ENCODE assay signal across 27 cellular contexts in genomic region chr2:110877031-110877827, GRCh38.
DNase-seq lines count a peak whose midpoint lies in the region; ATAC-seq and TF ChIP-seq lines count a peak whose summit lies in the region.
"Had no signal": no experiment of that assay in that cellular context is flagged by ENCODE, and none has a peak within 500 bp of the region (broad histone marks: within the 10 kb centered on the region; RNA-seq: fewer than 3 reads in every experiment).

No MANE protein-coding gene starts in this region.

- no peak overlapping the region for H3K4me3 ChIP-seq in heart right ventricle
- H3K4me3 ChIP-seq in thymus (ENCODE audit: low read length): peak overlapping the region; percentile 30
- H3K4me3 ChIP-seq: sigmoid colon, SJCRH30, tibial artery had no signal

- TF ChIP-seq CTCF in heart right ventricle (IDR thresholded peaks at IDR 0.05): no peak

- H3K36me3 ChIP-seq in heart right ventricle (no peaks in the 10 kb centered on the region), thymus (ENCODE audit: control insufficient read depth, insufficient read depth) (no peaks in the 10 kb centered on the region)
- H3K36me3 ChIP-seq: sigmoid colon, SJCRH30, tibial artery had no signal

- peak overlapping the region; percentile 23 for H3K4me3 Mint-ChIP-seq in dendritic cell treated with granulocyte-macrophage colony-stimulating factor and Interleukin-4, amounts not matched to agents 40 ng/mL and 50 ng/mL, for 4 days
- H3K4me3 Mint-ChIP-seq: central memory CD8-positive, alpha-beta T cell had no signal

- peaks cover 0 to 6% (median 0%) of the 10 kb centered on the region in 9 donors for H3K4me1 ChIP-seq in heart right ventricle
- peaks cover 28% of the 10 kb centered on the region for H3K4me1 ChIP-seq in thymus (ENCODE audit: control insufficient read depth, insufficient read depth, low read length)
- H3K4me1 ChIP-seq: sigmoid colon, SJCRH30, tibial artery had no signal

- H3K9me3 Mint-ChIP-seq in dendritic cell treated with granulocyte-macrophage colony-stimulating factor and Interleukin-4, amounts not matched to agents 40 ng/mL and 50 ng/mL, for 4 days: peaks cover 9% of the 10 kb centered on the region

- intact Hi-C loops in cardiac septum (cut with DNase I) (no loop called here), heart right ventricle (cut with DNase I) (no loop called here)
- intact Hi-C loops in dendritic cell treated with granulocyte-macrophage colony-stimulating factor and Interleukin-4, amounts not matched to agents 40 ng/mL and 50 ng/mL, for 4 days (cut with micrococcal nuclease): no loop called here

- H3K27ac ChIP-seq in heart right ventricle (no peak overlapping the region), thymus (ENCODE audit: low read depth) (no peak overlapping the region)
- H3K27ac ChIP-seq: C4-2B, sigmoid colon, SJCRH30, tibial artery had no signal

- no peak for ATAC-seq in heart right ventricle
- no peak for ATAC-seq in GM18873 (IDR thresholded peaks at IDR 0.05; ENCODE audit: low FRiP score, unreplicated experiment)

- no peaks in the 10 kb centered on the region for H3K36me3 Mint-ChIP-seq in dendritic cell treated with granulocyte-macrophage colony-stimulating factor and Interleukin-4, amounts not matched to agents 40 ng/mL and 50 ng/mL, for 4 days (ENCODE audit: low read depth)

- H3K4me1 Mint-ChIP-seq in dendritic cell treated with granulocyte-macrophage colony-stimulating factor and Interleukin-4, amounts not matched to agents 40 ng/mL and 50 ng/mL, for 4 days (ENCODE audit: low read depth): peaks cover 37% of the 10 kb centered on the region
- H3K4me1 Mint-ChIP-seq: central memory CD8-positive, alpha-beta T cell had no signal

- H3K27me3 ChIP-seq in heart right ventricle (peaks cover 0 to 13% (median 0%) of the 10 kb centered on the region in 7 donors), thymus (ENCODE audit: control insufficient read depth, insufficient read depth) (no peaks in the 10 kb centered on the region)
- H3K27me3 ChIP-seq: sigmoid colon, tibial artery had no signal

- DNase-seq in cardiac septum (ENCODE audit: low spot score) (peak; percentile 62), heart right ventricle (no peak), GDM1 (lab: John Stamatoyannopoulos, UW) (peak; percentile 2), glomerular visceral epithelial cell (ENCODE audit: extremely low spot score) (no peak)
- DNase-seq: activated CD4-positive, CD25-positive, alpha-beta regulatory T cell treated with anti-CD3 and anti-CD28 coated beads, Interleukin-2, amount 50 U/mL, for 72 hours; activated effector memory CD4-positive, alpha-beta T cell treated with Interleukin-2 at 50 U/mL for 16 hours; activated T-cell treated with anti-CD3 and anti-CD28 coated beads, Interleukin-2, amount 50 U/mL, for 1 hour; Calu3; DMS79; foreskin fibroblast; GOT3; NCI-H1092 treated with DMSO at 0.1 percent for 48 hours; NCI-H187; NCI-H510A; nucleus accumbens; RPMI8226; sigmoid colon; SJCRH30; stimulated activated CD4-positive, alpha-beta T cell treated with anti-CD3 and anti-CD28 coated beads, Interleukin-12 subunit alpha, Interleukin-12 subunit beta, amount 100 ng/mL, for 4 hours; stimulated activated CD4-positive, alpha-beta T cell treated with anti-CD3 and anti-CD28 coated beads, Interleukin-2, amount 100 ng/mL, for 48 hours; tibial artery had no signal

- peaks cover 0 to 10% (median 0%) of the 10 kb centered on the region in 11 donors for H3K9me3 ChIP-seq in heart right ventricle
- H3K9me3 ChIP-seq in thymus (ENCODE audit: control insufficient read depth): no peaks in the 10 kb centered on the region
- H3K9me3 ChIP-seq: sigmoid colon, SJCRH30, tibial artery had no signal

- H3K27me3 Mint-ChIP-seq in dendritic cell treated with granulocyte-macrophage colony-stimulating factor and Interleukin-4, amounts not matched to agents 40 ng/mL and 50 ng/mL, for 4 days: peaks cover 14% of the 10 kb centered on the region
- H3K27me3 Mint-ChIP-seq: progenitor cell of endocrine pancreas had no signal

- no peak overlapping the region for H3K27ac Mint-ChIP-seq in dendritic cell treated with granulocyte-macrophage colony-stimulating factor and Interleukin-4, amounts not matched to agents 40 ng/mL and 50 ng/mL, for 4 days
- H3K27ac Mint-ChIP-seq: progenitor cell of endocrine pancreas had no signal

- WGBS in heart right ventricle, 2 donors: 45 to 59% methylated on average over 18 of the region's 18 CpGs
- 23% methylated on average over 18 of the region's 18 CpGs for WGBS in thymus

Comparison
In these comparisons a context has a peak if more than half of its experiments do, and no peak if none do; other contexts are left out.
1. DNase-seq: peak in cardiac septum (single experiment) and GDM1 (single experiment); none in heart right ventricle (0 of 2) and glomerular visceral epithelial cell (single experiment).